In the genomic region with DNA sequence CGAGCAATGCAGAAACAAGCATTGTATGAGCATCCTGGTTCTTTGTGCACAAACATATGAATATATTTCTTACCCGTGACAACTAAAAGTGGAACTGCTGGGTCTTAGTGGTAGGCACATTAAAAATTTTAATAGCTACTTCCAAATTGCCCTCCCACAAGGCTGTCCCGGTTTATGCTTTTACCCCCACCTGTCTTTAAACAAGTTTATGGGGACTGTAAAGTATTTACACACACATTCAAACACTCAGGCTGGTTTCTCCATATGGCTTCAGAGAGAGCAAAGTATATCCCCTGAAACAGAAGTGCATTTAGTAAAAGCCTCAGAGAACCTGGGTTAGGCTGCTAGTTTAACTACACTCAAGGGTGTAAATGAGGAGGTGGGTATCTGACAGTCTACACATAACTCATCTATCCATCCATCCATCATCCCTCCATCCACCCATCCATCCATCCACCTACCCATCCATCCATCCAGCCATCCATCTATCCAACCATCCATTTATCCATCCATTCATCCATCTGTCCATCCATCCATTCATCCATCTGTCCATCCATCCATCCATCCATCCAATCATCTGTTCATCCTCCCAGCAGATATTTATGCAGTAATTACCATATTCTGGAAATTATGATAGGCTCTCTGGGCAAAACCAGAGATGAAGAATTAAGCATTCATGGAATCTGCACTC, we compare ENCODE assay signal across 14 cellular contexts.
DNase-seq lines count a peak whose midpoint lies in the region; ATAC-seq and TF ChIP-seq lines count a peak whose summit lies in the region.
"Had no signal": no experiment of that assay in that cellular context is flagged by ENCODE, and none has a peak within 500 bp of the region (broad histone marks: within the 10 kb centered on the region; RNA-seq: fewer than 3 reads in every experiment).

No MANE protein-coding gene starts in this region.

- intact Hi-C loops in Calu3 (cut with micrococcal nuclease; ENCODE audit: unreplicated experiment) (no loop called here), OCI-LY7 (cut with micrococcal nuclease; ENCODE audit: unreplicated experiment) (no loop called here), psoas muscle (cut with DNase I) (no loop called here)

- H3K36me3 ChIP-seq in OCI-LY7 (ENCODE audit: insufficient read depth, low read length) (no peaks in the 10 kb centered on the region), subcutaneous abdominal adipose tissue (ENCODE audit: control insufficient read depth in 5 of 5, insufficient read depth in 5 of 5, low read length in 5 of 5) (peaks cover 0 to 3% (median 0%) of the 10 kb centered on the region in 5 donors), psoas muscle (ENCODE audit: insufficient read depth in 1 of 2, low read depth in 1 of 2) (no peaks in the 10 kb centered on the region)

- H3K4me1 Mint-ChIP-seq in Calu3 (ENCODE audit: low read depth, unreplicated experiment) (peaks cover 29% of the 10 kb centered on the region), glutamatergic neuron (ENCODE audit: low read depth, unreplicated experiment) (peaks cover 46% of the 10 kb centered on the region)
- H3K4me1 Mint-ChIP-seq in activated CD8-positive, alpha-beta T cell treated with anti-CD3 and anti-CD28 coated beads, Interleukin-2, amount 10 ng/mL, durations not matched to agents 7 days and 5 days (ENCODE audit: low read depth), result no peaks in the 10 kb centered on the region

- BruUV-seq in Calu3 (replicated peaks; lab: Mats Ljungman, UMichigan) (no TSS peak), OCI-LY7 (replicated peaks; lab: Mats Ljungman, UMichigan) (no TSS peak)

- H3K36me3 Mint-ChIP-seq in Calu3 (ENCODE audit: insufficient read depth, unreplicated experiment), result peaks cover 11% of the 10 kb centered on the region
- H3K36me3 Mint-ChIP-seq in glutamatergic neuron (ENCODE audit: unreplicated experiment), result no peaks in the 10 kb centered on the region
- no peaks in the 10 kb centered on the region for H3K36me3 Mint-ChIP-seq in activated CD8-positive, alpha-beta T cell treated with anti-CD3 and anti-CD28 coated beads, Interleukin-2, amount 10 ng/mL, durations not matched to agents 7 days and 5 days (ENCODE audit: low read depth)
- H3K36me3 Mint-ChIP-seq: CD8-positive, alpha-beta T cell had no signal

- CTCF ChIA-PET in Calu3 (lab: Charles Lee) (no interaction called here), OCI-LY7 (lab: Charles Lee; ENCODE audit: unreplicated experiment) (no interaction called here)
- CTCF ChIA-PET in activated CD8-positive, alpha-beta T cell treated with anti-CD3 and anti-CD28 coated beads, Interleukin-2, amount 10 ng/mL, durations not matched to agents 7 days and 5 days (lab: Charles Lee), result no interaction called here

- H3K27me3 ChIP-seq in subcutaneous abdominal adipose tissue (ENCODE audit: control insufficient read depth in 5 of 5, insufficient read depth in 4 of 5, low read length in 5 of 5) (no peaks in the 10 kb centered on the region), psoas muscle (ENCODE audit: insufficient read depth in 3 of 3, low read length in 2 of 3) (no peaks in the 10 kb centered on the region)

- H3K27me3 Mint-ChIP-seq in Calu3 (ENCODE audit: unreplicated experiment), result no peaks in the 10 kb centered on the region
- peaks cover 1% of the 10 kb centered on the region for H3K27me3 Mint-ChIP-seq in glutamatergic neuron (ENCODE audit: unreplicated experiment)
- no peaks in the 10 kb centered on the region for H3K27me3 Mint-ChIP-seq in activated CD8-positive, alpha-beta T cell treated with anti-CD3 and anti-CD28 coated beads, Interleukin-2, amount 10 ng/mL, durations not matched to agents 7 days and 5 days (ENCODE audit: low read depth)

- no peaks in the 10 kb centered on the region for H3K9me3 Mint-ChIP-seq in Calu3 (ENCODE audit: low read depth, unreplicated experiment)
- H3K9me3 Mint-ChIP-seq in glutamatergic neuron (ENCODE audit: unreplicated experiment), result no peaks in the 10 kb centered on the region
- H3K9me3 Mint-ChIP-seq in activated CD8-positive, alpha-beta T cell treated with anti-CD3 and anti-CD28 coated beads, Interleukin-2, amount 10 ng/mL, durations not matched to agents 7 days and 5 days (ENCODE audit: insufficient read depth), result no peaks in the 10 kb centered on the region
- H3K9me3 Mint-ChIP-seq: CD8-positive, alpha-beta T cell had no signal

- no peak for DNase-seq in Calu3
- no peak for DNase-seq in OCI-LY7 (ENCODE audit: low spot score)
- no peak for DNase-seq in glutamatergic neuron
- no peak for DNase-seq in substantia nigra (lab: John Stamatoyannopoulos, UW)
- DNase-seq in psoas muscle, result no peak
- DNase-seq in activated CD8-positive, alpha-beta T cell treated with anti-CD3 and anti-CD28 coated beads, Interleukin-2, amount 10 ng/mL, durations not matched to agents 7 days and 5 days, result no peak
- DNase-seq: ACHN; CD8-positive, alpha-beta T cell; NCI-H1694; NCI-H2107; NCI-H226; NCI-H526; NK-92 treated with Interleukin-12 subunit alpha and Interleukin-12 subunit beta, amount 100 ng/mL, for 24 hours had no signal

- H3K27ac Mint-ChIP-seq in Calu3 (ENCODE audit: unreplicated experiment) (peak overlapping the region; percentile 19), glutamatergic neuron (ENCODE audit: unreplicated experiment) (peak overlapping the region; percentile 45)
- no peak overlapping the region for H3K27ac Mint-ChIP-seq in activated CD8-positive, alpha-beta T cell treated with anti-CD3 and anti-CD28 coated beads, Interleukin-2, amount 10 ng/mL, durations not matched to agents 7 days and 5 days
- H3K27ac Mint-ChIP-seq: CD8-positive, alpha-beta T cell had no signal

- H2AFZ ChIP-seq in OCI-LY7 (ENCODE audit: low read length), result no peak overlapping the region

- no peaks in the 10 kb centered on the region for H3K79me2 ChIP-seq in OCI-LY7 (ENCODE audit: insufficient read depth, low read depth, low read length)

- no peaks in the 10 kb centered on the region for H4K20me1 ChIP-seq in OCI-LY7 (ENCODE audit: insufficient read depth, low read length)

- POLR2A ChIA-PET in OCI-LY7 (lab: Charles Lee), result no interaction called here
- POLR2A ChIA-PET in activated CD8-positive, alpha-beta T cell treated with anti-CD3 and anti-CD28 coated beads, Interleukin-2, amount 10 ng/mL, durations not matched to agents 7 days and 5 days (lab: Charles Lee), result no interaction called here

- peak overlapping the region; percentile 19; the same call in 1 of the 2 replicates for H3K4me2 ChIP-seq in OCI-LY7 (ENCODE audit: low read length)

- ATAC-seq in psoas muscle, result no peak
- no peak for ATAC-seq in activated CD8-positive, alpha-beta T cell treated with anti-CD3 and anti-CD28 coated beads, Interleukin-2, amount 10 ng/mL, durations not matched to agents 7 days and 5 days
- ATAC-seq: CD8-positive, alpha-beta T cell had no signal

- H3K4me3 Mint-ChIP-seq in Calu3 (ENCODE audit: low read depth, unreplicated experiment) (no peak overlapping the region), glutamatergic neuron (ENCODE audit: unreplicated experiment) (peak overlapping the region; percentile 66)
- H3K4me3 Mint-ChIP-seq in activated CD8-positive, alpha-beta T cell treated with anti-CD3 and anti-CD28 coated beads, Interleukin-2, amount 10 ng/mL, durations not matched to agents 7 days and 5 days, result no peak overlapping the region
- H3K4me3 Mint-ChIP-seq: CD8-positive, alpha-beta T cell had no signal

- H3K9me2 ChIP-seq in OCI-LY7 (ENCODE audit: insufficient read depth, low read length), result no peaks in the 10 kb centered on the region

- no peak overlapping the region for H3K4me3 ChIP-seq in OCI-LY7 (ENCODE audit: low read depth, low read length, poor library complexity, severe bottlenecking)
- no peak overlapping the region for H3K4me3 ChIP-seq in subcutaneous abdominal adipose tissue (ENCODE audit: low read depth in 1 of 5, low read length in 5 of 5)
- no peak overlapping the region for H3K4me3 ChIP-seq in psoas muscle

- H3K9ac ChIP-seq in subcutaneous abdominal adipose tissue (ENCODE audit: low read length in 5 of 5), result no peak overlapping the region

- H3K9me3 ChIP-seq in OCI-LY7 (ENCODE audit: low read length), result no peaks in the 10 kb centered on the region
- no peaks in the 10 kb centered on the region for H3K9me3 ChIP-seq in subcutaneous abdominal adipose tissue (ENCODE audit: control insufficient read depth in 5 of 5, low read length in 5 of 5)
- no peaks in the 10 kb centered on the region for H3K9me3 ChIP-seq in psoas muscle

- H3K27ac ChIP-seq in OCI-LY7 (ENCODE audit: low read depth, low read length, poor library complexity, severe bottlenecking) (no peak overlapping the region), subcutaneous abdominal adipose tissue (ENCODE audit: low read depth, low read length) (peak overlapping the region; percentile 82), substantia nigra (ENCODE audit: low read depth, low read length, poor library complexity, severe bottlenecking) (no peak overlapping the region), psoas muscle (no peak overlapping the region)

- WGBS in psoas muscle, 3 donors, result 80 to 85% (median 83%) methylated on average over 3 of the region's 3 CpGs

- no peak for TF ChIP-seq CTCF in Calu3 (IDR thresholded peaks at IDR 0.05; ENCODE audit: unreplicated experiment)
- TF ChIP-seq CTCF in OCI-LY7 (conservative IDR thresholded peaks at IDR 0.05; ENCODE audit: low read length), result no peak
- no peak for TF ChIP-seq CTCF in glutamatergic neuron (IDR thresholded peaks at IDR 0.05; ENCODE audit: partially characterized antibody, unreplicated experiment)
- TF ChIP-seq CTCF in psoas muscle (IDR thresholded peaks at IDR 0.05), result no peak

- H3K4me1 ChIP-seq in OCI-LY7 (ENCODE audit: insufficient read depth, low read length, poor library complexity, severe bottlenecking), result peaks cover 11% of the 10 kb centered on the region
- peaks cover 9 to 75% (median 71%) of the 10 kb centered on the region in 5 donors for H3K4me1 ChIP-seq in subcutaneous abdominal adipose tissue (ENCODE audit: control insufficient read depth in 5 of 5, insufficient read depth in 5 of 5, low read length in 5 of 5)
- H3K4me1 ChIP-seq in psoas muscle, result no peaks in the 10 kb centered on the region
